Comparison of ENCODE assay signal across 8 cellular contexts in the genomic region with DNA sequence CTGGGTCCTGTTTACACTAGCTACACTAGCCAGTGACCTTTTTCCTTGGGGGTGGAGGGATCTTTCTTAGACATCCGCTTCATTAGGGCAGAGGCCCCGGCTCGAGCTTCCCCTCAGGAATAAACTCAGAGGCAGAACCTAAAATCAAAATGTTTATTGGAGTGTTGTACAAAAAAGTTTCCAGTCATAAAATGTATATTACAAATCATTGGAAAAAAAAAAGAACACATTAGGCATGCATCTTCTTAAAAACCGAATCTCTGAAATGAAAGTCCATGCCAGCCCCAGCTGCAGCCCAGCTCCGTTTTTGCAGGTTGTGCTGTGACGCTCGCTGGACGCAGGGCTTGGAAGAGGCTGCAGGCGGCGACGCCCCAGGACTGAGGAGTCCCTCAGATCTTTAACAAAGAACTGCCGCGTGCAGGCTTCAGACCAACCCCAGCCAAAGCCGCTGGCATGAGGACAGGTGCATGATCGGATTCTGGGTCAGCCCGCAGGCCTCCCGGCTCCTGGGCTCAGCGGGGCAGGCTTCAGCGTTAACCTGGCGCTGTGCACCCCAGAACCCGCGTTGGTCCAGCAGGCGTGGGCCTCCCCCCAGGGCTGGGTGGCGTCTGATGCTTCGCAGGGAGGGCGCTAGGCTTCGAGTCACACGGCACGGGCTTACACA. TPM values are rescaled to one million over a fixed set of nuclear protein-coding genes. Genes with fewer than 3 reads are reported as not detected.
DNase-seq lines count a peak whose midpoint lies in the region; ATAC-seq and TF ChIP-seq lines count a peak whose summit lies in the region.

No MANE protein-coding gene starts in this region.

- H3K4me3 Mint-ChIP-seq in activated naive CD8-positive, alpha-beta T cell treated with anti-CD3 and anti-CD28 coated beads for 36 hours: peak overlapping the region; percentile 94

- H3K4me3 ChIP-seq in HEK293 (ENCODE audit: low read depth, low read length): peak overlapping the region; percentile 91
- peak overlapping the region; percentile 61 to 76 for H3K4me3 ChIP-seq in right atrium auricular region
- peak overlapping the region; percentile 88 for H3K4me3 ChIP-seq in rectal smooth muscle tissue (ENCODE audit: low read length)

- TF ChIP-seq CTCF in HEK293 (tag by site-specific recombination; IDR thresholded peaks at IDR 0.05) (no peak), right atrium auricular region (IDR thresholded peaks at IDR 0.05) (no peak)

- peaks cover 12% of the 10 kb centered on the region for H3K4me1 Mint-ChIP-seq in activated naive CD8-positive, alpha-beta T cell treated with anti-CD3 and anti-CD28 coated beads for 36 hours

- no peaks in the 10 kb centered on the region for H3K27me3 ChIP-seq in right atrium auricular region
- H3K27me3 ChIP-seq in rectal smooth muscle tissue (ENCODE audit: control insufficient read depth, insufficient read depth, low read length): no peaks in the 10 kb centered on the region

- POLR2A ChIA-PET in HEK293 (lab: Yijun Ruan, JAX): interaction anchor here (0.6 to 4.0 kb wide), 18 partner anchors 9 to 608 kb away, joined by 3 to 68 read pairs (median 4); a partner anchor contains a TSS

- no peaks in the 10 kb centered on the region for H3K9me3 Mint-ChIP-seq in activated naive CD8-positive, alpha-beta T cell treated with anti-CD3 and anti-CD28 coated beads for 36 hours

- CTCF ChIA-PET in HEK293 (lab: Yijun Ruan, JAX): interaction anchor here (1.0 to 1.2 kb wide), 3 partner anchors 38 to 186 kb away, joined by 3 read pairs; no protein-coding TSS in a partner anchor

- peaks cover 25% of the 10 kb centered on the region for H3K36me3 Mint-ChIP-seq in activated naive CD8-positive, alpha-beta T cell treated with anti-CD3 and anti-CD28 coated beads for 36 hours

- no peak for ATAC-seq in GM19351 (IDR thresholded peaks at IDR 0.05; ENCODE audit: unreplicated experiment)

- peak overlapping the region; percentile 98 for H3K27ac Mint-ChIP-seq in activated naive CD8-positive, alpha-beta T cell treated with anti-CD3 and anti-CD28 coated beads for 36 hours

- peaks cover 0 to 64% of the 10 kb centered on the region in 2 experiments; a peak in 1 of 3 replicates for H3K36me3 ChIP-seq in HEK293 (ENCODE audit: control insufficient read depth in 2 of 2, insufficient read depth in 1 of 2, low read length in 2 of 2)
- peaks cover 17% of the 10 kb centered on the region for H3K36me3 ChIP-seq in right atrium auricular region
- H3K36me3 ChIP-seq in rectal smooth muscle tissue (ENCODE audit: control insufficient read depth, insufficient read depth, low read length): peaks cover 9% of the 10 kb centered on the region

- H3K27ac ChIP-seq in HEK293 (ENCODE audit: extremely low read depth, low read depth, low read length) (peak overlapping the region; percentile 86), right atrium auricular region (peak overlapping the region; percentile 98 to 99), rectal smooth muscle tissue (ENCODE audit: low read depth, low read length) (peak overlapping the region; percentile 98)

- no peaks in the 10 kb centered on the region for H3K27me3 Mint-ChIP-seq in activated naive CD8-positive, alpha-beta T cell treated with anti-CD3 and anti-CD28 coated beads for 36 hours

- H3K9me3 ChIP-seq in HEK293 (ENCODE audit: control insufficient read depth, insufficient read depth, low read depth, low read length) (no peaks in the 10 kb centered on the region), right atrium auricular region (no peaks in the 10 kb centered on the region)

- H3K4me1 ChIP-seq in HEK293 (ENCODE audit: control insufficient read depth, insufficient read depth, low read length): 0 out of 2 replicates have a peak, but pooled peaks cover 6% of the 10 kb centered on the region
- peaks cover 0 to 44% of the 10 kb centered on the region in 2 donors for H3K4me1 ChIP-seq in right atrium auricular region
- H3K4me1 ChIP-seq in rectal smooth muscle tissue (ENCODE audit: control insufficient read depth, insufficient read depth, low read length): peaks cover 11% of the 10 kb centered on the region

- peak overlapping the region; percentile 47 for H3K9ac ChIP-seq in rectal smooth muscle tissue (ENCODE audit: low read length)

- peak; percentile 21 for DNase-seq in AG08395 (ENCODE audit: low spot score)
- no peak for DNase-seq in activated naive CD8-positive, alpha-beta T cell treated with anti-CD3 and anti-CD28 coated beads for 36 hours
- no peak for DNase-seq in right atrium auricular region (ENCODE audit: low spot score)
- DNase-seq in CD1c-positive myeloid dendritic cell (ENCODE audit: extremely low spot score): no peak
- DNase-seq in SW 1271 (lab: John Stamatoyannopoulos, UW): no peak

TF ChIP-seq in HEK293, 187 proteins besides CTCF, POLR2A, EP300 and RAD21 (continues in another document):
- TF ChIP-seq ZBTB17 (tag by site-specific recombination; IDR thresholded peaks at IDR 0.05): peak; percentile 10; the same call in 1 of the 2 replicates
- peak; percentile 97 for TF ChIP-seq ZNF600 (tag by site-specific recombination; IDR thresholded peaks at IDR 0.05)
- peak; percentile 47; the same call in 1 of the 2 replicates for TF ChIP-seq KLF10 (tag by site-specific recombination; IDR thresholded peaks at IDR 0.05)
- 0 out of 2 replicates have a peak, but pooled peaks have one; percentile 18 for TF ChIP-seq KLF8 (tag by site-specific recombination; IDR thresholded peaks at IDR 0.05)
- TF ChIP-seq, protein P1, sequence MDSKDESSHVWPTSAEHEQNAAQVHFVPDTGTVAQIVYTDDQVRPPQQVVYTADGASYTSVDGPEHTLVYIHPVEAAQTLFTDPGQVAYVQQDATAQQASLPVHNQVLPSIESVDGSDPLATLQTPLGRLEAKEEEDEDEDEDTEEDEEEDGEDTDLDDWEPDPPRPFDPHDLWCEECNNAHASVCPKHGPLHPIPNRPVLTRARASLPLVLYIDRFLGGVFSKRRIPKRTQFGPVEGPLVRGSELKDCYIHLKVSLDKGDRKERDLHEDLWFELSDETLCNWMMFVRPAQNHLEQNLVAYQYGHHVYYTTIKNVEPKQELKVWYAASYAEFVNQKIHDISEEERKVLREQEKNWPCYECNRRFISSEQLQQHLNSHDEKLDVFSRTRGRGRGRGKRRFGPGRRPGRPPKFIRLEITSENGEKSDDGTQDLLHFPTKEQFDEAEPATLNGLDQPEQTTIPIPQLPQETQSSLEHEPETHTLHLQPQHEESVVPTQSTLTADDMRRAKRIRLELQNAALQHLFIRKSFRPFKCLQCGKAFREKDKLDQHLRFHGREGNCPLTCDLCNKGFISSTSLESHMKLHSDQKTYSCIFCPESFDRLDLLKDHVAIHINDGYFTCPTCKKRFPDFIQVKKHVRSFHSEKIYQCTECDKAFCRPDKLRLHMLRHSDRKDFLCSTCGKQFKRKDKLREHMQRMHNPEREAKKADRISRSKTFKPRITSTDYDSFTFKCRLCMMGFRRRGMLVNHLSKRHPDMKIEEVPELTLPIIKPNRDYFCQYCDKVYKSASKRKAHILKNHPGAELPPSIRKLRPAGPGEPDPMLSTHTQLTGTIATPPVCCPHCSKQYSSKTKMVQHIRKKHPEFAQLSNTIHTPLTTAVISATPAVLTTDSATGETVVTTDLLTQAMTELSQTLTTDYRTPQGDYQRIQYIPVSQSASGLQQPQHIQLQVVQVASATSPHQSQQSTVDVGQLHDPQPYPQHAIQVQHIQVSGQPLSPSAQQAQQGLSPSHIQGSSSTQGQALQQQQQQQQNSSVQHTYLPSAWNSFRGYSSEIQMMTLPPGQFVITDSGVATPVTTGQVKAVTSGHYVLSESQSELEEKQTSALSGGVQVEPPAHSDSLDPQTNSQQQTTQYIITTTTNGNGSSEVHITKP (tag by site-specific recombination; IDR thresholded peaks at IDR 0.05): no peak
- TF ChIP-seq KLF1 (tag by site-specific recombination; IDR thresholded peaks at IDR 0.05): peak; percentile 24; the same call in 1 of the 2 replicates
- TF ChIP-seq ZNF366 (tag by site-specific recombination; conservative IDR thresholded peaks at IDR 0.05): 0 out of 2 replicates have a peak, but pooled peaks have one; percentile 13
- peak; percentile 51; the same call in 1 of the 2 replicates for TF ChIP-seq IKZF3 (tag by site-specific recombination; IDR thresholded peaks at IDR 0.05)
- TF ChIP-seq, protein P2, sequence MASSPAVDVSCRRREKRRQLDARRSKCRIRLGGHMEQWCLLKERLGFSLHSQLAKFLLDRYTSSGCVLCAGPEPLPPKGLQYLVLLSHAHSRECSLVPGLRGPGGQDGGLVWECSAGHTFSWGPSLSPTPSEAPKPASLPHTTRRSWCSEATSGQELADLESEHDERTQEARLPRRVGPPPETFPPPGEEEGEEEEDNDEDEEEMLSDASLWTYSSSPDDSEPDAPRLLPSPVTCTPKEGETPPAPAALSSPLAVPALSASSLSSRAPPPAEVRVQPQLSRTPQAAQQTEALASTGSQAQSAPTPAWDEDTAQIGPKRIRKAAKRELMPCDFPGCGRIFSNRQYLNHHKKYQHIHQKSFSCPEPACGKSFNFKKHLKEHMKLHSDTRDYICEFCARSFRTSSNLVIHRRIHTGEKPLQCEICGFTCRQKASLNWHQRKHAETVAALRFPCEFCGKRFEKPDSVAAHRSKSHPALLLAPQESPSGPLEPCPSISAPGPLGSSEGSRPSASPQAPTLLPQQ (tag by site-specific recombination; IDR thresholded peaks at IDR 0.05): no peak
- TF ChIP-seq ZNF707 (tag by site-specific recombination; IDR thresholded peaks at IDR 0.05): no peak
- TF ChIP-seq, protein P3, sequence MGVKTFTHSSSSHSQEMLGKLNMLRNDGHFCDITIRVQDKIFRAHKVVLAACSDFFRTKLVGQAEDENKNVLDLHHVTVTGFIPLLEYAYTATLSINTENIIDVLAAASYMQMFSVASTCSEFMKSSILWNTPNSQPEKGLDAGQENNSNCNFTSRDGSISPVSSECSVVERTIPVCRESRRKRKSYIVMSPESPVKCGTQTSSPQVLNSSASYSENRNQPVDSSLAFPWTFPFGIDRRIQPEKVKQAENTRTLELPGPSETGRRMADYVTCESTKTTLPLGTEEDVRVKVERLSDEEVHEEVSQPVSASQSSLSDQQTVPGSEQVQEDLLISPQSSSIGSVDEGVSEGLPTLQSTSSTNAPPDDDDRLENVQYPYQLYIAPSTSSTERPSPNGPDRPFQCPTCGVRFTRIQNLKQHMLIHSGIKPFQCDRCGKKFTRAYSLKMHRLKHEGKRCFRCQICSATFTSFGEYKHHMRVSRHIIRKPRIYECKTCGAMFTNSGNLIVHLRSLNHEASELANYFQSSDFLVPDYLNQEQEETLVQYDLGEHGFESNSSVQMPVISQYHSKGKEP (tag by site-specific recombination; IDR thresholded peaks at IDR 0.05): 0 out of 2 replicates have a peak, but pooled peaks have one; percentile 6

RNA-seq across cellular contexts. Expression of a gene that starts 0.8 kb away (rescaled TPM):
- total RNA-seq in activated naive CD8-positive, alpha-beta T cell treated with anti-CD3 and anti-CD28 coated beads for 36 hours: 100 to 1,000 TPM; 179 to 184 TPM
- total RNA-seq in right atrium auricular region: 10 to 100 TPM; 37.1 to 37.2 TPM

RNA-seq across cellular contexts. Expression of a gene that starts 28.6 kb away (rescaled TPM):
- total RNA-seq in activated naive CD8-positive, alpha-beta T cell treated with anti-CD3 and anti-CD28 coated beads for 36 hours: 100 to 1,000 TPM; 105 to 107 TPM
- total RNA-seq in right atrium auricular region: 10 to 100 TPM in 1 of 2 donors, 1 to 10 TPM in 1; 9.9 to 16.2 TPM

RNA-seq across cellular contexts. Expression of a gene that starts 47.8 kb away (rescaled TPM):
- total RNA-seq in activated naive CD8-positive, alpha-beta T cell treated with anti-CD3 and anti-CD28 coated beads for 36 hours: 10 to 100 TPM; 83.0 to 97.2 TPM
- total RNA-seq in right atrium auricular region: 100 to 1,000 TPM; 205 to 218 TPM

Comparison
In these comparisons a context has a peak if more than half of its experiments do, and no peak if none do; other contexts are left out.
1. RNA of a gene that starts 0.8 kb away (total RNA-seq): 179 to 184 TPM in activated naive CD8-positive, alpha-beta T cell treated with anti-CD3 and anti-CD28 coated beads for 36 hours; 37.1 to 37.2 TPM in right atrium auricular region; every median in the first group is over 4 times any median in the second.
2. RNA of a gene that starts 28.6 kb away (total RNA-seq): 105 to 107 TPM in activated naive CD8-positive, alpha-beta T cell treated with anti-CD3 and anti-CD28 coated beads for 36 hours; 9.9 to 16.2 TPM in right atrium auricular region; every median in the first group is over 4 times any median in the second.
3. Peak in every context shown above with its lines, with median percentiles within 50 percentile points of each other: H3K27ac ChIP-seq and H3K4me3 ChIP-seq.